In the genomic region with DNA sequence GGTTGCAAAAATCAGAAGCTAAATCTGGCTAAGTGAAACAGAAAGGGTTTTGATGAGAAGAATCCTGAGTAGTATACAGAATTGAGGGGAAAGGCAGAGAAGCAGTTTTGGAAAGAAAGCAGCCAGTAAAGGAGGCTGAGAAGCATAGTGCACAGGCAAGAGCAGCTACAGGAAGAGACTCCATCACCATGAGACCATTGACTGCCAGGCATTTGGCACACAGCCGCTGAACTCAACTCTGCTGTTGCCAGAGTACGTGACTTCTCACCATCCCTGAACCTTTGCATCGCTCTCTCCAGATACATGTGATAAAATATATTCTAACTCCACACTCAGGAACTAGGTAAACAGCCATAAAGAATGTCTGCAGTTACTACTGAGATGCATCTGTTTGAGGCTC, we compare ENCODE assay signal across 25 cellular contexts.
"Had no signal": no experiment of that assay in that cellular context is flagged by ENCODE, and none has a peak within 500 bp of the region (broad histone marks: within the 10 kb centered on the region; RNA-seq: fewer than 3 reads in every experiment).

No MANE protein-coding gene starts in this region.

- H3K9me3 ChIP-seq: ascending aorta, Peyer's patch, SJCRH30 had no signal

- H3K4me3 ChIP-seq: ascending aorta, cardiac muscle cell, Peyer's patch, SJCRH30, SK-N-MC had no signal

- H3K4me1 ChIP-seq: ascending aorta, Peyer's patch, SJCRH30 had no signal

- H3K27me3 ChIP-seq: ascending aorta, cardiac muscle cell, Peyer's patch, SJCRH30 had no signal

- ATAC-seq: activated CD8-positive, alpha-beta T cell treated with anti-CD3 and anti-CD28 coated beads, Interleukin-2, amount 10 ng/mL, durations not matched to agents 7 days and 5 days; PC-3 had no signal

- H3K27ac ChIP-seq: ascending aorta, cardiac muscle cell, Peyer's patch, SJCRH30, SK-N-MC had no signal

- DNase-seq: activated CD4-positive, alpha-beta T cell treated with anti-CD3 and anti-CD28 coated beads, Interleukin-2, amount 10 ng/mL, durations not matched to agents 24 days and 14 days; activated CD4-positive, alpha-beta T cell treated with anti-CD3 and anti-CD28 coated beads, Interleukin-2, amount 50 U/mL, for 48 hours; activated CD8-positive, alpha-beta T cell treated with anti-CD3 and anti-CD28 coated beads, Interleukin-2, amount 10 ng/mL, durations not matched to agents 7 days and 5 days; activated gamma-delta T cell; activated naive CD4-positive, alpha-beta T cell treated with Interleukin-2 at 50 U/mL for 16 hours; activated naive CD8-positive, alpha-beta T cell treated with anti-CD3 and anti-CD28 coated beads, Interleukin-2, amount 10 ng/mL, durations not matched to agents 7 days and 5 days; activated T-cell treated with anti-CD3 and anti-CD28 coated beads, Interleukin-2, amount 50 U/mL, for 24 hours; amygdala; Karpas-422; KBM-7; NCI-H1048; NCI-H1105 treated with DMSO at 0.1 percent for 48 hours; NCI-H1436; NCI-H1694; NCI-H2029; NCI-H345; NCI-H524 treated with DMSO at 0.1 percent for 48 hours; PC-3; Peyer's patch; RPMI8226; SJCRH30; T1000 had no signal

- H3K36me3 ChIP-seq: ascending aorta, cardiac muscle cell, Peyer's patch, SJCRH30 had no signal
